ENCODE assay signal across 28 cellular contexts in genomic region chr12:49251357-49251756, GRCh38. TPM values are rescaled to one million over a fixed set of nuclear protein-coding genes. Genes with fewer than 3 reads are reported as not detected.
"Had no signal": no experiment of that assay in that cellular context is flagged by ENCODE, and none has a peak within 500 bp of the region (broad histone marks: within the 10 kb centered on the region; RNA-seq: fewer than 3 reads in every experiment).

No MANE protein-coding gene starts in this region.

- H3K4me3 ChIP-seq: ascending aorta, breast epithelium, cardiac muscle cell, colonic mucosa, esophagus squamous epithelium had no signal

- DNase-seq: activated CD4-positive, alpha-beta memory T cell treated with anti-CD3 and anti-CD28 coated beads, Interleukin-2, amount 10 ng/mL, durations not matched to agents 7 days and 5 days; activated CD4-positive, alpha-beta T cell treated with anti-CD3 and anti-CD28 coated beads for 36 hours; activated CD4-positive, alpha-beta T cell treated with anti-CD3 and anti-CD28 coated beads, Interleukin-2, amount 10 ng/mL, durations not matched to agents 7 days and 5 days; activated CD4-positive, alpha-beta T cell treated with anti-CD3 and anti-CD28 coated beads, Interleukin-2, amount 50 U/mL, for 4 hours; activated CD4-positive, CD25-positive, alpha-beta regulatory T cell; activated CD4-positive, CD25-positive, alpha-beta regulatory T cell treated with anti-CD3 and anti-CD28 coated beads, Interleukin-2, amount 50 U/mL, for 72 hours; activated CD8-positive, alpha-beta memory T cell treated with anti-CD3 and anti-CD28 coated beads, Interleukin-2, amount 50 U/mL, for 48 hours; activated gamma-delta T cell; activated naive CD4-positive, alpha-beta T cell; activated naive CD4-positive, alpha-beta T cell treated with anti-CD3 and anti-CD28 coated beads, Interleukin-2, amount 10 ng/mL, durations not matched to agents 7 days and 5 days; activated naive CD8-positive, alpha-beta T cell treated with anti-CD3 and anti-CD28 coated beads, Interleukin-2, amount 10 ng/mL, durations not matched to agents 7 days and 5 days; activated T-cell treated with anti-CD3 and anti-CD28 coated beads for 4 hours; activated T-cell treated with anti-CD3 and anti-CD28 coated beads, Interleukin-2, amount 50 U/mL, for 24 hours; activated T-cell treated with anti-CD3 and anti-CD28 coated beads, Interleukin-2, amount 50 U/mL, for 72 hours; central memory CD4-positive, alpha-beta T cell; cerebellar nuclear complex; colonic mucosa; effector CD8-positive, alpha-beta T cell; esophagus squamous epithelium; head of caudate nucleus; T-helper 9 cell had no signal

RNA-seq across cellular contexts. Expression of gene PRPH, which starts 43.6 kb away (rescaled TPM):
- total RNA-seq: activated CD4-positive, alpha-beta T cell treated with anti-CD3 and anti-CD28 coated beads for 36 hours; activated CD4-positive, alpha-beta T cell treated with anti-CD3 and anti-CD28 coated beads, Interleukin-2, amount 10 ng/mL, durations not matched to agents 7 days and 5 days; activated naive CD4-positive, alpha-beta T cell treated with anti-CD3 and anti-CD28 coated beads, Interleukin-2, amount 50 U/mL, for 72 hours; ascending aorta; dermis microvascular lymphatic vessel endothelial cell; endothelial cell of umbilical vein; T-helper 2 cell treated with Interferon-gamma antibody and Interleukin-4, amounts not matched to agents 100 ng/mL and 5 ng/mL, for 36 hours had no signal
